28 cellular contexts compared by ENCODE assay signal in genomic region chrX:79511799-79512198, GRCh38.
"Had no signal": no experiment of that assay in that cellular context is flagged by ENCODE, and none has a peak within 500 bp of the region (broad histone marks: within the 10 kb centered on the region; RNA-seq: fewer than 3 reads in every experiment).

No MANE protein-coding gene starts in this region.

- H3K4me3 ChIP-seq: neural progenitor cell, ovary, psoas muscle, skin epidermis, smooth muscle cell, spleen, suprapubic skin, testis, tibial artery, transverse colon, upper lobe of right lung, uterus had no signal

- H2AFZ ChIP-seq: neural progenitor cell, parathyroid adenoma had no signal

- DNase-seq: natural killer cell; occipital lobe; ovary; posterior cingulate gyrus; psoas muscle; right cardiac atrium; spleen; stimulated activated CD4-positive, alpha-beta T cell treated with anti-CD3 and anti-CD28 coated beads, Interleukin-12 subunit alpha, Interleukin-12 subunit beta, amount 100 ng/mL, for 4 hours; stimulated activated CD4-positive, alpha-beta T cell treated with anti-CD3 and anti-CD28 coated beads, Interleukin-1b, Interleukin-23, amount 100 ng/mL, for 48 hours; stimulated activated CD4-positive, alpha-beta T cell treated with anti-CD3 and anti-CD28 coated beads, Interleukin-4, amount 100 ng/mL, for 1 hour; stimulated activated CD4-positive, alpha-beta T cell treated with anti-CD3 and anti-CD28 coated beads, Interleukin-4, amount 100 ng/mL, for 4 hours; stimulated activated CD8-positive, alpha-beta memory T cell treated with anti-CD3 and anti-CD28 coated beads, Interleukin-4, amount 100 ng/mL, for 48 hours; stimulated activated naive CD4-positive, alpha-beta T cell; stimulated activated naive CD8-positive, alpha-beta T cell treated with anti-CD3 and anti-CD28 coated beads, Interleukin-15, amount 100 ng/mL, for 72 hours; stimulated activated naive CD8-positive, alpha-beta T cell treated with anti-CD3 and anti-CD28 coated beads, Interleukin-15, Interleukin-2, amounts not matched to agents 100 U/mL and 50 U/mL, for 24 hours; substantia nigra; testis; tibial artery; transverse colon; upper lobe of right lung; uterus had no signal

- H3K4me1 ChIP-seq: neural progenitor cell, parathyroid adenoma, psoas muscle, spleen, suprapubic skin, testis, tibial artery, transverse colon, upper lobe of right lung, uterus had no signal

- H3K9me3 ChIP-seq: ovary, psoas muscle, spleen, suprapubic skin, testis, tibial artery, transverse colon, upper lobe of right lung, uterus had no signal

- ATAC-seq: natural killer cell; psoas muscle; right cardiac atrium; sciatic nerve; stimulated activated memory B cell treated with anti-CD40 and anti-IgM and Interleukin-4, amounts not matched to agents 10 μg/mL and 1 μg/mL and 100 μg/mL, for 72 hours; stimulated activated naive CD8-positive, alpha-beta T cell treated with anti-CD3 and anti-CD28 coated beads, Interleukin-15, amount 100 ng/mL, for 72 hours; stimulated activated naive CD8-positive, alpha-beta T cell treated with anti-CD3 and anti-CD28 coated beads, Interleukin-15, Interleukin-2, amounts not matched to agents 100 U/mL and 50 U/mL, for 24 hours; upper lobe of right lung had no signal

- H3K27me3 ChIP-seq: neural progenitor cell, ovary, spleen, suprapubic skin, testis, tibial artery, transverse colon, upper lobe of right lung, uterus had no signal

- H3K27ac ChIP-seq: neural progenitor cell, ovary, parathyroid adenoma, psoas muscle, skin epidermis, spleen, suprapubic skin, testis, tibial artery, transverse colon, upper lobe of right lung, uterus had no signal

- H3K4me2 ChIP-seq: neural progenitor cell, smooth muscle cell had no signal

- H3K9ac ChIP-seq: neural progenitor cell, parathyroid adenoma had no signal

- H3K36me3 ChIP-seq: neural progenitor cell, ovary, spleen, suprapubic skin, tibial artery, transverse colon, upper lobe of right lung, uterus had no signal
